Comparison of ENCODE assay signal across 23 cellular contexts in genomic region chr16:54203851-54204505, GRCh38.
"Had no signal": no experiment of that assay in that cellular context is flagged by ENCODE, and none has a peak within 500 bp of the region (broad histone marks: within the 10 kb centered on the region; RNA-seq: fewer than 3 reads in every experiment).

No MANE protein-coding gene starts in this region.

- DNase-seq: IMR-90, Karpas-422, KG1, MG63, NCI-H1105 treated with DMSO at 0.1 percent for 48 hours, NCI-H1417 treated with DMSO at 0.1 percent for 48 hours, NCI-H1694 treated with DMSO at 0.1 percent for 48 hours, NCI-H1930, NCI-H2081, NCI-H2171, NCI-H226, NCI-H446, NCI-H510A, NCI-H524 treated with DMSO at 0.1 percent for 48 hours, NCI-H69, Right ventricle myocardium superior, RPMI8226, SIG-M5 had no signal

- H3K4me3 ChIP-seq: MG63, SJSA1, SK-N-MC had no signal

- FAIRE-seq: HTR-8/SVneo, RCC 7860 had no signal

- H3K27ac ChIP-seq: HL-60, SJSA1, SK-N-MC had no signal

- H3K36me3 ChIP-seq: MG63, SJSA1 had no signal

- H3K4me1 ChIP-seq: SJSA1 had no signal

- H3K9me3 ChIP-seq: SJSA1 had no signal
